ENCODE assay signal across 16 cellular contexts in genomic region chr3:127407026-127407939, GRCh38.
"Had no signal": no experiment of that assay in that cellular context is flagged by ENCODE, and none has a peak within 500 bp of the region (broad histone marks: within the 10 kb centered on the region; RNA-seq: fewer than 3 reads in every experiment).

No MANE protein-coding gene starts in this region.

- ATAC-seq: effector memory CD8-positive, alpha-beta T cell; naive thymus-derived CD8-positive, alpha-beta T cell; T-cell had no signal

- H3K4me3 Mint-ChIP-seq: activated T-cell treated with anti-CD3 and anti-CD28 coated beads, Interleukin-2, amount 50 U/mL, for 72 hours; effector memory CD8-positive, alpha-beta T cell; naive thymus-derived CD8-positive, alpha-beta T cell; stimulated activated naive CD8-positive, alpha-beta T cell treated with anti-CD3 and anti-CD28 coated beads, Interleukin-15, amount 100 ng/mL, for 72 hours; T-cell had no signal

- H3K27ac ChIP-seq: ascending aorta, uterus had no signal

- H3K4me1 ChIP-seq: ascending aorta, uterus had no signal

- H3K9me3 ChIP-seq: ascending aorta, mucosa of descending colon, uterus had no signal

- H3K9me3 Mint-ChIP-seq: activated T-cell treated with anti-CD3 and anti-CD28 coated beads, Interleukin-2, amount 50 U/mL, for 72 hours; effector memory CD8-positive, alpha-beta T cell; naive thymus-derived CD8-positive, alpha-beta T cell; stimulated activated naive CD8-positive, alpha-beta T cell treated with anti-CD3 and anti-CD28 coated beads, Interleukin-15, amount 100 ng/mL, for 72 hours; T-cell had no signal

- H3K27me3 ChIP-seq: ascending aorta, uterus had no signal

- DNase-seq: activated CD4-positive, alpha-beta T cell treated with anti-CD3 and anti-CD28 coated beads for 1 hour; activated CD4-positive, alpha-beta T cell treated with anti-CD3 and anti-CD28 coated beads, Interleukin-2, amount 50 U/mL, for 48 hours; activated naive CD4-positive, alpha-beta T cell; activated T-cell treated with anti-CD3 and anti-CD28 coated beads, Interleukin-2, amount 50 U/mL, for 72 hours; central memory CD4-positive, alpha-beta T cell; effector memory CD8-positive, alpha-beta T cell; naive thymus-derived CD8-positive, alpha-beta T cell; stimulated activated CD4-positive, alpha-beta T cell treated with anti-CD3 and anti-CD28 coated beads, Interleukin-15, amount 100 ng/mL, for 24 hours; stimulated activated CD4-positive, alpha-beta T cell treated with anti-CD3 and anti-CD28 coated beads, Interleukin-4, amount 100 ng/mL, for 24 hours; stimulated activated naive CD8-positive, alpha-beta T cell treated with anti-CD3 and anti-CD28 coated beads, Interleukin-15, amount 100 ng/mL, for 72 hours; T-cell; T1000; uterus had no signal

- H3K36me3 ChIP-seq: ascending aorta, uterus had no signal

- H3K27ac Mint-ChIP-seq: activated T-cell treated with anti-CD3 and anti-CD28 coated beads, Interleukin-2, amount 50 U/mL, for 72 hours; naive thymus-derived CD8-positive, alpha-beta T cell; stimulated activated naive CD8-positive, alpha-beta T cell treated with anti-CD3 and anti-CD28 coated beads, Interleukin-15, amount 100 ng/mL, for 72 hours; T-cell had no signal

- H3K36me3 Mint-ChIP-seq: naive thymus-derived CD8-positive, alpha-beta T cell; T-cell had no signal

- H3K4me1 Mint-ChIP-seq: T-cell had no signal

- H3K4me3 ChIP-seq: ascending aorta, lung, mucosa of descending colon, uterus had no signal
